ENCODE assay signal across 28 cellular contexts in genomic region chr18:38944446-38945024, GRCh38.
"Had no signal": no experiment of that assay in that cellular context is flagged by ENCODE, and none has a peak within 500 bp of the region (broad histone marks: within the 10 kb centered on the region; RNA-seq: fewer than 3 reads in every experiment).

No MANE protein-coding gene starts in this region.

- H3K27me3 ChIP-seq: body of pancreas, colonic mucosa, gastrocnemius medialis, heart left ventricle had no signal

- H3K4me1 ChIP-seq: body of pancreas, colonic mucosa, gastrocnemius medialis, heart left ventricle had no signal

- H3K4me3 ChIP-seq: body of pancreas, colonic mucosa, gastrocnemius medialis, heart left ventricle had no signal

- H3K4me3 Mint-ChIP-seq: activated B cell treated with CpG ODN at 0.5 μM for 24 hours; activated CD8-positive, alpha-beta T cell treated with anti-CD3 and anti-CD28 coated beads for 36 hours; activated naive CD4-positive, alpha-beta T cell treated with anti-CD3 and anti-CD28 coated beads, Interleukin-2, amount 10 ng/mL, durations not matched to agents 7 days and 5 days; activated naive CD8-positive, alpha-beta T cell treated with anti-CD3 and anti-CD28 coated beads, Interleukin-2, amount 10 ng/mL, durations not matched to agents 7 days and 5 days; activated T-cell treated with anti-CD3 and anti-CD28 coated beads, Interleukin-2, amount 50 U/mL, for 4 hours; activated T-helper 17 cell treated with anti-CD3 and anti-CD28 coated beads, Interleukin-2, amount 50 U/mL, for 72 hours; T-helper 17 cell; T-helper 2 cell treated with Interferon-gamma antibody and Interleukin-4, amounts not matched to agents 5 μg/mL and 100 μg/mL, for 36 hours had no signal

- H3K27me3 Mint-ChIP-seq: activated CD8-positive, alpha-beta T cell treated with anti-CD3 and anti-CD28 coated beads for 36 hours; activated naive CD4-positive, alpha-beta T cell treated with anti-CD3 and anti-CD28 coated beads, Interleukin-2, amount 10 ng/mL, durations not matched to agents 7 days and 5 days; activated naive CD8-positive, alpha-beta T cell treated with anti-CD3 and anti-CD28 coated beads, Interleukin-2, amount 10 ng/mL, durations not matched to agents 7 days and 5 days had no signal

- H3K36me3 ChIP-seq: colonic mucosa, gastrocnemius medialis, heart left ventricle, WERI-Rb-1 had no signal

- ATAC-seq: activated CD4-positive, CD25-positive, alpha-beta regulatory T cell treated with anti-CD3 and anti-CD28 coated beads, Interleukin-2, amount 50 U/mL, for 24 hours; activated CD8-positive, alpha-beta T cell treated with anti-CD3 and anti-CD28 coated beads for 36 hours; activated naive CD4-positive, alpha-beta T cell treated with anti-CD3 and anti-CD28 coated beads, Interleukin-2, amount 50 U/mL, for 72 hours; activated T-cell treated with anti-CD3 and anti-CD28 coated beads, Interleukin-2, amount 50 U/mL, for 4 hours; activated T-helper 17 cell treated with anti-CD3 and anti-CD28 coated beads, Interleukin-2, amount 50 U/mL, for 72 hours; body of pancreas; esophagus mucosa; gastrocnemius medialis; heart left ventricle; T-helper 17 cell had no signal

- DNase-seq: activated B cell treated with CpG ODN at 0.5 μM for 24 hours; activated CD4-positive, alpha-beta T cell treated with anti-CD3 and anti-CD28 coated beads for 48 hours; activated CD4-positive, alpha-beta T cell treated with anti-CD3 and anti-CD28 coated beads, Interleukin-2, amount 50 U/mL, for 1 hour; activated CD4-positive, alpha-beta T cell treated with anti-CD3 and anti-CD28 coated beads, Interleukin-2, amount 50 U/mL, for 48 hours; activated CD8-positive, alpha-beta memory T cell treated with anti-CD3 and anti-CD28 coated beads for 24 hours; activated CD8-positive, alpha-beta T cell treated with anti-CD3 and anti-CD28 coated beads for 36 hours; activated effector memory CD4-positive, alpha-beta T cell treated with Interleukin-2 at 50 U/mL for 16 hours; activated naive CD4-positive, alpha-beta T cell treated with anti-CD3 and anti-CD28 coated beads, Interleukin-2, amount 10 ng/mL, durations not matched to agents 7 days and 5 days; activated naive CD8-positive, alpha-beta T cell treated with anti-CD3 and anti-CD28 coated beads, Interleukin-2, amount 10 ng/mL, durations not matched to agents 7 days and 5 days; activated T-cell treated with anti-CD3 and anti-CD28 coated beads, Interleukin-2, amount 50 U/mL, for 4 hours; anterior cingulate cortex; body of pancreas; caudate nucleus; colonic mucosa; effector CD8-positive, alpha-beta T cell; foreskin fibroblast; gastrocnemius medialis; glutamatergic neuron; T-helper 1 cell; T-helper 17 cell; T1000; WERI-Rb-1 had no signal

- H3K9me3 ChIP-seq: body of pancreas, colonic mucosa, gastrocnemius medialis had no signal

- H3K27ac Mint-ChIP-seq: activated B cell treated with CpG ODN at 0.5 μM for 24 hours; activated CD8-positive, alpha-beta T cell treated with anti-CD3 and anti-CD28 coated beads for 36 hours; activated naive CD4-positive, alpha-beta T cell treated with anti-CD3 and anti-CD28 coated beads, Interleukin-2, amount 10 ng/mL, durations not matched to agents 7 days and 5 days; activated naive CD4-positive, alpha-beta T cell treated with anti-CD3 and anti-CD28 coated beads, Interleukin-2, amount 50 U/mL, for 72 hours; activated naive CD8-positive, alpha-beta T cell treated with anti-CD3 and anti-CD28 coated beads, Interleukin-2, amount 10 ng/mL, durations not matched to agents 7 days and 5 days; activated T-helper 17 cell treated with anti-CD3 and anti-CD28 coated beads, Interleukin-2, amount 50 U/mL, for 72 hours; T-helper 17 cell; T-helper 2 cell treated with Interferon-gamma antibody and Interleukin-4, amounts not matched to agents 5 μg/mL and 100 μg/mL, for 36 hours had no signal

- H3K27ac ChIP-seq: body of pancreas, colonic mucosa, gastrocnemius medialis, heart left ventricle, WERI-Rb-1 had no signal
